ENCODE assay signal across 1 cellular context in genomic region chr16:11915644-11916523, GRCh38.
TF ChIP-seq lines count a peak whose summit lies in the region.

GSPT1 (minus strand) TSS chr16:11915956; CDS start chr16:11915720, 236 bp downstream.

TF ChIP-seq in HEK293, 187 proteins besides CTCF, POLR2A, EP300 and RAD21 (continued from another document):
- TF ChIP-seq ZBTB26 (tag by site-specific recombination; optimal IDR thresholded peaks at IDR 0.05), result peak; percentile 73
- no peak for TF ChIP-seq PRDM2 (tag by site-specific recombination; IDR thresholded peaks at IDR 0.05; ENCODE audit: borderline replicate concordance)
- no peak for TF ChIP-seq ZNF792 (tag by site-specific recombination; IDR thresholded peaks at IDR 0.05)
- TF ChIP-seq, protein P1, sequence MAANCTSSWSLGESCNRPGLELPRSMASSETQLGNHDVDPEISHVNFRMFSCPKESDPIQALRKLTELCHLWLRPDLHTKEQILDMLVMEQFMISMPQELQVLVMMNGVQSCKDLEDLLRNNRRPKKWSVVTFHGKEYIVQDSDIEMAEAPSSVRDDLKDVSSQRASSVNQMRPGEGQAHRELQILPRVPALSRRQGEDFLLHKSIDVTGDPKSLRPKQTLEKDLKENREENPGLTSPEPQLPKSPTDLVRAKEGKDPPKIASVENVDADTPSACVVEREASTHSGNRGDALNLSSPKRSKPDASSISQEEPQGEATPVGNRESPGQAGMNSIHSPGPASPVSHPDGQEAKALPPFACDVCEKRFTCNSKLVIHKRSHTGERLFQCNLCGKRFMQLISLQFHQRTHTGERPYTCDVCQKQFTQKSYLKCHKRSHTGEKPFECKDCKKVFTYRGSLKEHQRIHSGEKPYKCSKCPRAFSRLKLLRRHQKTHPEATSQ (tag by site-specific recombination; IDR thresholded peaks at IDR 0.05), result peak; percentile 21
- peak; percentile 98 for TF ChIP-seq ZFHX2 (tag by site-specific recombination; conservative IDR thresholded peaks at IDR 0.05)
- TF ChIP-seq ZBTB17 (tag by site-specific recombination; IDR thresholded peaks at IDR 0.05), result peak; percentile 93
- TF ChIP-seq ZNF791 (tag by site-specific recombination; IDR thresholded peaks at IDR 0.05), result no peak
- TF ChIP-seq ZNF585B (tag by site-specific recombination; IDR thresholded peaks at IDR 0.05), result no peak
- TF ChIP-seq KLF16 (tag by site-specific recombination; IDR thresholded peaks at IDR 0.05), result peak; percentile 99
- peak; percentile 95 for TF ChIP-seq ELK4 (IDR thresholded peaks at IDR 0.05; ENCODE audit: borderline replicate concordance, low read depth, low read length)
- no peak for TF ChIP-seq ZNF48 (tag by site-specific recombination; IDR thresholded peaks at IDR 0.05)
- TF ChIP-seq REST (tag by site-specific recombination; IDR thresholded peaks at IDR 0.05), result 0 out of 2 replicates have a peak, but pooled peaks have one; percentile 36
- no peak for TF ChIP-seq ZNF560 (tag by site-specific recombination; IDR thresholded peaks at IDR 0.05; ENCODE audit: borderline replicate concordance)
- TF ChIP-seq ZNF391 (tag by site-specific recombination; IDR thresholded peaks at IDR 0.05; ENCODE audit: borderline replicate concordance, low read depth), result peak; percentile 92
- TF ChIP-seq ZNF76 (tag by site-specific recombination; IDR thresholded peaks at IDR 0.05; ENCODE audit: borderline replicate concordance, low read depth), result peak; percentile 100
